Comparison of ENCODE assay signal across 10 cellular contexts in genomic region chr20:50848846-50849673, GRCh38. TPM values are rescaled to one million over a fixed set of nuclear protein-coding genes. Genes with fewer than 3 reads are reported as not detected.
A peak's percentile ranks its signal among the peaks of the same experiment; 100 is the strongest.
DNase-seq lines count a peak whose midpoint lies in the region; ATAC-seq lines count a peak whose summit lies in the region.
"Had no signal": no experiment of that assay in that cellular context is flagged by ENCODE, and none has a peak within 500 bp of the region (broad histone marks: within the 10 kb centered on the region; RNA-seq: fewer than 3 reads in every experiment).

No MANE protein-coding gene starts in this region.

- no peak overlapping the region for H2AK5ac ChIP-seq in neuronal stem cell (ENCODE audit: low read depth, low read length)

- no peak overlapping the region for H2BK120ac ChIP-seq in neuronal stem cell (ENCODE audit: low read depth, low read length)

- H4K8ac ChIP-seq in neuronal stem cell (ENCODE audit: low read depth, low read length) = no peak overlapping the region

- no peak overlapping the region for H3K23ac ChIP-seq in neuronal stem cell (ENCODE audit: low read depth, low read length, poor library complexity)

- ATAC-seq in central memory CD8-positive, alpha-beta T cell (replicated peaks; ENCODE audit: extremely low read depth, poor library complexity, severe bottlenecking) = no peak
- ATAC-seq in GM21526 (IDR thresholded peaks at IDR 0.05; ENCODE audit: low FRiP score, unreplicated experiment) = no peak

- H2BK5ac ChIP-seq in neuronal stem cell (ENCODE audit: low read length) = peak overlapping the region; percentile 69

- no peak overlapping the region for H3K4ac ChIP-seq in neuronal stem cell (ENCODE audit: low read length)

- peak overlapping the region; percentile 17 for H3K18ac ChIP-seq in neuronal stem cell (ENCODE audit: low read length)

- H2BK15ac ChIP-seq in neuronal stem cell (ENCODE audit: low read length) = no peak overlapping the region

- peaks cover 1% of the 10 kb centered on the region for H3K79me1 ChIP-seq in neuronal stem cell (ENCODE audit: low read depth, low read length)

- no peak overlapping the region for H3K4me3 ChIP-seq in neuronal stem cell (ENCODE audit: low read length in 2 of 2)

- peak overlapping the region; percentile 69 to 88 (median 82) for H3K27ac Mint-ChIP-seq in IgD-negative memory B cell
- H3K27ac Mint-ChIP-seq in central memory CD8-positive, alpha-beta T cell (ENCODE audit: low read depth) = peak overlapping the region; percentile 56
- H3K27ac Mint-ChIP-seq in activated naive CD8-positive, alpha-beta T cell treated with anti-CD3 and anti-CD28 coated beads for 36 hours = no peak overlapping the region
- H3K27ac Mint-ChIP-seq: activated T-helper 2 cell treated with anti-CD3 and anti-CD28 coated beads, Interferon-gamma antibody, Interleukin-2, Interleukin-4, amounts not matched to agents 10 μg/mL and 5 μg/mL and 100 μg/mL, durations not matched to agents 14 hours and 24 hours and 36 hours had no signal

- no peaks in the 10 kb centered on the region for H3K9me3 Mint-ChIP-seq in IgD-negative memory B cell
- no peaks in the 10 kb centered on the region for H3K9me3 Mint-ChIP-seq in central memory CD8-positive, alpha-beta T cell
- no peaks in the 10 kb centered on the region for H3K9me3 Mint-ChIP-seq in activated naive CD8-positive, alpha-beta T cell treated with anti-CD3 and anti-CD28 coated beads for 36 hours
- H3K9me3 Mint-ChIP-seq: activated T-helper 2 cell treated with anti-CD3 and anti-CD28 coated beads, Interferon-gamma antibody, Interleukin-2, Interleukin-4, amounts not matched to agents 10 μg/mL and 5 μg/mL and 100 μg/mL, durations not matched to agents 14 hours and 24 hours and 36 hours had no signal

- H3K4me1 ChIP-seq in neuronal stem cell (ENCODE audit: control insufficient read depth in 2 of 2, insufficient read depth in 1 of 2, low read depth in 1 of 2, low read length in 2 of 2) = peaks cover 0 to 8% of the 10 kb centered on the region in 2 donors

- peak overlapping the region; percentile 9 to 83 (median 46) for H3K4me3 Mint-ChIP-seq in IgD-negative memory B cell
- H3K4me3 Mint-ChIP-seq in central memory CD8-positive, alpha-beta T cell = no peak overlapping the region
- no peak overlapping the region for H3K4me3 Mint-ChIP-seq in activated naive CD8-positive, alpha-beta T cell treated with anti-CD3 and anti-CD28 coated beads for 36 hours

- H3K36me3 ChIP-seq in neuronal stem cell (replicated peaks in 1 of 2; ENCODE audit: control insufficient read depth in 2 of 2, insufficient read depth in 2 of 2, low read length in 2 of 2) = peaks cover 0 to 2% of the 10 kb centered on the region in 2 donors

- H3K9ac ChIP-seq in neuronal stem cell (ENCODE audit: low read depth, low read length, poor library complexity) = no peak overlapping the region

- H2AFZ ChIP-seq in neuronal stem cell (ENCODE audit: low read length) = no peak overlapping the region

- no peaks in the 10 kb centered on the region for H3K27me3 Mint-ChIP-seq in IgD-negative memory B cell
- H3K27me3 Mint-ChIP-seq in central memory CD8-positive, alpha-beta T cell = no peaks in the 10 kb centered on the region
- H3K27me3 Mint-ChIP-seq in activated naive CD8-positive, alpha-beta T cell treated with anti-CD3 and anti-CD28 coated beads for 36 hours = no peaks in the 10 kb centered on the region

- no peaks in the 10 kb centered on the region for H3K36me3 Mint-ChIP-seq in IgD-negative memory B cell
- no peaks in the 10 kb centered on the region for H3K36me3 Mint-ChIP-seq in central memory CD8-positive, alpha-beta T cell (ENCODE audit: insufficient read depth)
- peaks cover 5% of the 10 kb centered on the region for H3K36me3 Mint-ChIP-seq in activated naive CD8-positive, alpha-beta T cell treated with anti-CD3 and anti-CD28 coated beads for 36 hours

- H3K27me3 ChIP-seq in neuronal stem cell (ENCODE audit: control insufficient read depth in 3 of 3, insufficient read depth in 3 of 3, low read depth in 1 of 3, low read length in 3 of 3) = no peaks in the 10 kb centered on the region

- DNase-seq in ELF-1 (ENCODE audit: low read depth, low spot score) (peak; percentile 51), neuronal stem cell (ENCODE audit: low spot score) (no peak), NCI-H345 (lab: John Stamatoyannopoulos, UW) (no peak), hippocampal formation (lab: John Stamatoyannopoulos, UW) (no peak)
- DNase-seq in central memory CD8-positive, alpha-beta T cell (ENCODE audit: low spot score in 2 of 2) = no peak
- DNase-seq in activated naive CD8-positive, alpha-beta T cell treated with anti-CD3 and anti-CD28 coated beads for 36 hours = no peak
- DNase-seq: NCI-H774 had no signal

- H2BK12ac ChIP-seq in neuronal stem cell (ENCODE audit: low read length) = no peak overlapping the region

- H4K91ac ChIP-seq in neuronal stem cell (ENCODE audit: low read depth, low read length, poor library complexity) = no peak overlapping the region

- peaks cover 23 to 33% (median 29%) of the 10 kb centered on the region in 3 donors for H3K4me1 Mint-ChIP-seq in IgD-negative memory B cell
- H3K4me1 Mint-ChIP-seq in central memory CD8-positive, alpha-beta T cell = peaks cover 7% of the 10 kb centered on the region
- H3K4me1 Mint-ChIP-seq in activated naive CD8-positive, alpha-beta T cell treated with anti-CD3 and anti-CD28 coated beads for 36 hours = peaks cover 30% of the 10 kb centered on the region

- no CpG with 5 or more reads among the region's 18 CpGs for WGBS in neuronal stem cell (ENCODE audit: extremely low coverage in 2 of 2, insufficient read length in 2 of 2, insufficient replicate concordance in 1 of 2), 2 donors

- H3K14ac ChIP-seq in neuronal stem cell (ENCODE audit: low read length) = peak overlapping the region; percentile 91

- H3K4me2 ChIP-seq in neuronal stem cell (ENCODE audit: insufficient read depth, low read length, poor library complexity, severe bottlenecking) = no peak overlapping the region

- no peak overlapping the region for H3K27ac ChIP-seq in neuronal stem cell (replicated peaks; ENCODE audit: low read length)

- no peaks in the 10 kb centered on the region for H3K9me3 ChIP-seq in neuronal stem cell (replicated peaks in 1 of 2; ENCODE audit: control insufficient read depth in 2 of 2, insufficient read depth in 1 of 2, low read depth in 1 of 2, low read length in 2 of 2)

RNA-seq across cellular contexts. Expression of gene BCAS4, which starts 54.2 kb away (rescaled TPM):
- 118 TPM for polyA plus RNA-seq in IgD-negative memory B cell
- polyA plus RNA-seq in neuronal stem cell (2013, experiment 1 of 2) = 17.8 TPM
- 14.9 TPM for polyA plus RNA-seq in neuronal stem cell (2013, experiment 2 of 2)
- total RNA-seq in activated naive CD8-positive, alpha-beta T cell treated with anti-CD3 and anti-CD28 coated beads for 36 hours = 10 to 100 TPM; 27.1 to 28.9 TPM

Comparison
In these comparisons a context has a peak if more than half of its experiments do, and no peak if none do; other contexts are left out.
1. H3K4me3 Mint-ChIP-seq: peak in IgD-negative memory B cell (4 of 4); none in central memory CD8-positive, alpha-beta T cell (single experiment) and activated naive CD8-positive, alpha-beta T cell treated with anti-CD3 and anti-CD28 coated beads for 36 hours (single experiment).